ENCODE assay signal across 8 cellular contexts in the genomic region with DNA sequence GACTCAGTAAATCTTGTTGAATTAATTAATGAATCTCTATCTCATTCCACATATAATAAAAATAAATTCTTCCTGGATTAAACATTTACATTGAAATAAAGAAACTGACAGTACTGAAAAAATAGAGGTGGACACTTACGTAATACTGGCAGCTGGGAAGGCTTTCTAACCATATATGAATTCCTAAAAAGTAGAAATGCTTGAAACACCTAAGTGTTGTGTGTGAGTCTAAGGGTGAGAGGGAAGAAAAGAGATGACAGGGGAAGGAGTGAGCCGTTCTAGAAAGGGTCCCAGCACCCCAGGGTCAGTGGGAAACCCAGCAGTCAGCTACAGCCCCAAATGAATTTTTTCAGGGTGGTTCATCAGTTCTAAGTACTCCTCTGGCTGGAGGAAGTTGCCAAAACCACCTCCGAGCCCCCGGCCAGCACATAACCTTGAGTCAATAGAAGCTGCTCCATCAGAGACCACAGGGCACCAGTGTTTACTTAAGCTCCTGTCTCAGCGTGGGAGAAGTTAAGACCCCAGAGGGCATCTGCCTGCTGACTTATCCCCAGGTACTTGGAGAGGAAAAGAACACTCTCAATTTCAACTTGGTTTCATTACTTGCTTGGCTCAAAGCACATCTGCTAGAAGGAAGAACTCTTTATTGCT. TPM values are rescaled to one million over a fixed set of nuclear protein-coding genes. Genes with fewer than 3 reads are reported as not detected.
DNase-seq lines count a peak whose midpoint lies in the region; ATAC-seq, FAIRE-seq and TF ChIP-seq lines count a peak whose summit lies in the region.
"Had no signal": no experiment of that assay in that cellular context is flagged by ENCODE, and none has a peak within 500 bp of the region (broad histone marks: within the 10 kb centered on the region; RNA-seq: fewer than 3 reads in every experiment).

No MANE protein-coding gene starts in this region.

- BruUV-seq in PC-3 (replicated peaks; lab: Mats Ljungman, UMichigan), result no TSS peak

- DNase-seq in GM12892 (ENCODE audit: insufficient read length) (no peak), PC-3 (peak; percentile 83), hypothalamus (lab: John Stamatoyannopoulos, UW) (no peak)
- DNase-seq: activated CD4-positive, alpha-beta T cell treated with anti-CD3 and anti-CD28 coated beads for 1 hour had no signal

- H3K4me1 ChIP-seq in PC-3 (ENCODE audit: insufficient read depth, low read length) (peaks cover 58% of the 10 kb centered on the region), duodenal mucosa (ENCODE audit: control insufficient read depth in 1 of 2, insufficient read depth in 2 of 2, low read length in 2 of 2) (peaks cover 34 to 47% of the 10 kb centered on the region in 2 donors), skeletal muscle tissue (ENCODE audit: control insufficient read depth in 3 of 3, insufficient read depth in 3 of 3, low read length in 3 of 3) (peaks cover 51 to 79% (median 62%) of the 10 kb centered on the region in 3 donors)

- peak overlapping the region; percentile 9; the same call in 1 of the 2 replicates for H3K4me3 ChIP-seq in PC-3 (ENCODE audit: low read length)
- H3K4me3 ChIP-seq in duodenal mucosa (ENCODE audit: low read depth in 1 of 2, low read length in 2 of 2), result no peak overlapping the region
- H3K4me3 ChIP-seq in skeletal muscle tissue (ENCODE audit: low read length in 3 of 3), result no peak overlapping the region

- TF ChIP-seq CTCF in PC-3 (conservative IDR thresholded peaks at IDR 0.05; ENCODE audit: low read depth, low read length), result no peak

- POLR2A ChIA-PET in PC-3 (lab: Charles Lee; ENCODE audit: unreplicated experiment), result interaction anchor here (0.5 kb wide), 1 partner anchor 24 kb away, joined by 4 read pairs; no protein-coding TSS in a partner anchor

- CTCF ChIA-PET in PC-3 (lab: Charles Lee), result interaction anchor here (0.7 kb wide), 1 partner anchor 100 kb away, joined by 4 read pairs; no protein-coding TSS in a partner anchor

- H3F3A ChIP-seq in PC-3 (ENCODE audit: low read length, unreplicated experiment), result peaks cover 3% of the 10 kb centered on the region

- H3K9ac ChIP-seq in PC-3 (ENCODE audit: low read length) (peak overlapping the region; percentile 54), duodenal mucosa (ENCODE audit: low read depth in 1 of 2, low read length in 2 of 2) (peak overlapping the region in 1 of 2 donors; percentile 25), skeletal muscle tissue (ENCODE audit: low read depth in 1 of 3, low read length in 3 of 3) (no peak overlapping the region)

- H3K36me3 ChIP-seq in PC-3 (ENCODE audit: low read depth, low read length) (no peaks in the 10 kb centered on the region), duodenal mucosa (ENCODE audit: control insufficient read depth in 1 of 2, insufficient read depth in 2 of 2, low read length in 2 of 2) (no peaks in the 10 kb centered on the region), skeletal muscle tissue (ENCODE audit: control insufficient read depth in 3 of 3, insufficient read depth in 3 of 3, low read length in 3 of 3) (no peaks in the 10 kb centered on the region)

- H3K9me2 ChIP-seq in PC-3 (replicated peaks; ENCODE audit: low read length), result no peaks in the 10 kb centered on the region

- peak; percentile 64 for FAIRE-seq in GM12892 (lab: Jason Lieb, UNC)

- H3K4me2 ChIP-seq in PC-3 (ENCODE audit: low read length), result peak overlapping the region; percentile 78

- H3K27me3 ChIP-seq in PC-3 (ENCODE audit: low read length) (no peaks in the 10 kb centered on the region), duodenal mucosa (ENCODE audit: control insufficient read depth in 1 of 2, insufficient read depth in 2 of 2, low read length in 2 of 2) (no peaks in the 10 kb centered on the region), skeletal muscle tissue (ENCODE audit: control insufficient read depth in 3 of 3, insufficient read depth in 3 of 3, low read length in 3 of 3) (no peaks in the 10 kb centered on the region)

- H4K20me1 ChIP-seq in PC-3 (ENCODE audit: low read length), result no peaks in the 10 kb centered on the region

- peak; percentile 65 for ATAC-seq in PC-3
- ATAC-seq in GM18502 (IDR thresholded peaks at IDR 0.05; ENCODE audit: poor library complexity, unreplicated experiment), result no peak
- ATAC-seq in GM18520 (IDR thresholded peaks at IDR 0.05; ENCODE audit: unreplicated experiment), result no peak

- no peaks in the 10 kb centered on the region for H3K9me3 ChIP-seq in PC-3 (ENCODE audit: low read length)
- H3K9me3 ChIP-seq in duodenal mucosa (ENCODE audit: control insufficient read depth in 1 of 2, low read length in 2 of 2), result no peaks in the 10 kb centered on the region
- H3K9me3 ChIP-seq in skeletal muscle tissue (ENCODE audit: control insufficient read depth in 3 of 3, low read length in 3 of 3), result no peaks in the 10 kb centered on the region

- intact Hi-C loops in PC-3 (cut with micrococcal nuclease), result no loop called here

- H2AFZ ChIP-seq in PC-3 (ENCODE audit: low read length), result no peak overlapping the region

- no peak for TF ChIP-seq POLR2A in GM12892 (IDR thresholded peaks at IDR 0.05; ENCODE audit: low read depth, low read length)

- no peaks in the 10 kb centered on the region for H3K79me2 ChIP-seq in PC-3 (ENCODE audit: low read length)

- H3K27ac ChIP-seq in PC-3 (ENCODE audit: low read length) (peak overlapping the region; percentile 92), duodenal mucosa (ENCODE audit: low read depth, low read length) (peak overlapping the region; percentile 56), skeletal muscle tissue (ENCODE audit: low read depth, low read length) (peak overlapping the region; percentile 20)

RNA-seq across cellular contexts. Expression of gene GAB3, which starts 18.3 kb away (rescaled TPM):
- polyA plus RNA-seq in GM12892 (2012; ENCODE audit: missing spikeins), result 1.4 TPM
- total RNA-seq in PC-3 (2014; rRNA removed), result 3.1 TPM in 1 of 2 replicates, not detected in the other
- total RNA-seq in skeletal muscle tissue, result 5.7 TPM

RNA-seq across cellular contexts. Expression of gene DKC1, which starts 30.1 kb away (rescaled TPM):
- 75.2 TPM for polyA plus RNA-seq in GM12892 (2012; ENCODE audit: missing spikeins)
- 89.2 and 115 TPM in 2 replicates for total RNA-seq in PC-3 (2014; rRNA removed)
- 18.3 TPM for total RNA-seq in skeletal muscle tissue

Comparison
In these comparisons a context has a peak if more than half of its experiments do, and no peak if none do; other contexts are left out.
1. H3K27ac ChIP-seq: peak in every context shown above with its lines; median percentile 92 in PC-3; 56 in duodenal mucosa; 20 in skeletal muscle tissue.